ENCODE assay signal across 17 cellular contexts in genomic region chr3:71509024-71509423, GRCh38.
DNase-seq lines count a peak whose midpoint lies in the region; ATAC-seq, FAIRE-seq and TF ChIP-seq lines count a peak whose summit lies in the region.
"Had no signal": no experiment of that assay in that cellular context is flagged by ENCODE, and none has a peak within 500 bp of the region (broad histone marks: within the 10 kb centered on the region; RNA-seq: fewer than 3 reads in every experiment).

No MANE protein-coding gene starts in this region.

- no peak for ATAC-seq in CD4-positive, CD25-positive, alpha-beta regulatory T cell (ENCODE audit: low read depth in 2 of 2)
- ATAC-seq in naive B cell (ENCODE audit: low read depth in 2 of 2) (no peak), GM19455 (IDR thresholded peaks at IDR 0.05; ENCODE audit: unreplicated experiment) (no peak)
- no peak for ATAC-seq in activated T-cell treated with anti-CD3 and anti-CD28 coated beads, Interleukin-2, amount 50 U/mL, for 4 hours
- ATAC-seq: CD8-positive, alpha-beta T cell; PC-3 had no signal

- H3K79me2 ChIP-seq in GM23248 (ENCODE audit: insufficient read depth), result peaks cover 66% of the 10 kb centered on the region
- peaks cover 68% of the 10 kb centered on the region for H3K79me2 ChIP-seq in astrocyte (ENCODE audit: insufficient read depth, low read length)

- 91 to 96% methylated on average over 5 of the region's 5 CpGs for WGBS in GM23248 (ENCODE audit: low coverage in 1 of 2, low lambda C conversion rate in 2 of 2, missing lambda C conversion rate in 2 of 2), 2 experiments

- H3K27me3 Mint-ChIP-seq in CD4-positive, CD25-positive, alpha-beta regulatory T cell, result no peaks in the 10 kb centered on the region
- H3K27me3 Mint-ChIP-seq in astrocyte (ENCODE audit: low read depth, unreplicated experiment) (no peaks in the 10 kb centered on the region), naive B cell (no peaks in the 10 kb centered on the region)
- H3K27me3 Mint-ChIP-seq in activated T-cell treated with anti-CD3 and anti-CD28 coated beads, Interleukin-2, amount 50 U/mL, for 4 hours (ENCODE audit: low read depth), result no peaks in the 10 kb centered on the region

- no peaks in the 10 kb centered on the region for H3K9me3 Mint-ChIP-seq in CD4-positive, CD25-positive, alpha-beta regulatory T cell
- no peaks in the 10 kb centered on the region for H3K9me3 Mint-ChIP-seq in astrocyte (ENCODE audit: unreplicated experiment)
- no peaks in the 10 kb centered on the region for H3K9me3 Mint-ChIP-seq in naive B cell
- H3K9me3 Mint-ChIP-seq in activated T-cell treated with anti-CD3 and anti-CD28 coated beads, Interleukin-2, amount 50 U/mL, for 4 hours, result no peaks in the 10 kb centered on the region
- H3K9me3 Mint-ChIP-seq: CD8-positive, alpha-beta T cell; H9 had no signal

- DNase-seq in CD4-positive, CD25-positive, alpha-beta regulatory T cell, result no peak
- DNase-seq in GM23248 (peak; percentile 52), astrocyte (ENCODE audit: low read depth) (peak; percentile 71), naive B cell (no peak), SKM-1 treated with dmso at 0.1 percent for 144 hours (lab: John Stamatoyannopoulos, UW; ENCODE audit: unreplicated experiment) (no peak)
- no peak for DNase-seq in activated T-cell treated with anti-CD3 and anti-CD28 coated beads, Interleukin-2, amount 50 U/mL, for 4 hours
- DNase-seq: ACHN; CD8-positive, alpha-beta T cell; H9; NCI-H1048; NCI-H146; NCI-H2107; NCI-H69; NK-92 treated with Interleukin-12 subunit alpha and Interleukin-12 subunit beta, amount 100 ng/mL, for 24 hours; PC-3; SK-N-SH had no signal

- no peaks in the 10 kb centered on the region for H3K9me2 ChIP-seq in GM23248 (ENCODE audit: insufficient read depth)
- H3K9me2 ChIP-seq: SK-N-SH had no signal

- no peaks in the 10 kb centered on the region for H3K36me3 ChIP-seq in CD4-positive, CD25-positive, alpha-beta regulatory T cell (ENCODE audit: control insufficient read depth, insufficient read depth, low read length)
- no peaks in the 10 kb centered on the region for H3K36me3 ChIP-seq in GM23248 (ENCODE audit: low read depth)
- no peaks in the 10 kb centered on the region for H3K36me3 ChIP-seq in astrocyte (ENCODE audit: insufficient read depth, low read length)

- no peaks in the 10 kb centered on the region for H3K27me3 ChIP-seq in CD4-positive, CD25-positive, alpha-beta regulatory T cell (ENCODE audit: control insufficient read depth, insufficient read depth, low read length)
- H3K27me3 ChIP-seq in GM23248 (replicated peaks; ENCODE audit: insufficient read depth), result no peaks in the 10 kb centered on the region
- H3K27me3 ChIP-seq in astrocyte (ENCODE audit: insufficient read depth, low read length), result no peaks in the 10 kb centered on the region

- in situ Hi-C loops in GM23248 (cut with MboI), result no loop called here

- H2AFZ ChIP-seq in GM23248 (no peak overlapping the region), astrocyte (ENCODE audit: low read depth, low read length) (no peak overlapping the region)

- no peak overlapping the region for H3K4me3 ChIP-seq in CD4-positive, CD25-positive, alpha-beta regulatory T cell (ENCODE audit: low read depth, low read length)
- H3K4me3 ChIP-seq in GM23248, result no peak overlapping the region
- no peak overlapping the region for H3K4me3 ChIP-seq in astrocyte (ENCODE audit: insufficient read depth, low read depth, low read length)

- no peak for FAIRE-seq in astrocyte (lab: Jason Lieb, UNC)

- no peak overlapping the region for H3K9ac ChIP-seq in GM23248
- H3K9ac ChIP-seq in astrocyte (ENCODE audit: low read length), result peak overlapping the region; percentile 21
- H3K9ac ChIP-seq: SK-N-SH had no signal

- H3K27ac Mint-ChIP-seq in CD4-positive, CD25-positive, alpha-beta regulatory T cell, result peak overlapping the region in 2 of 3 donors; percentile 70 to 77
- H3K27ac Mint-ChIP-seq in astrocyte (ENCODE audit: unreplicated experiment), result no peak overlapping the region
- peak overlapping the region in 5 of 6 donors; percentile 26 to 84 (median 68) for H3K27ac Mint-ChIP-seq in naive B cell
- H3K27ac Mint-ChIP-seq: H9 had no signal

- TF ChIP-seq CTCF in astrocyte (IDR thresholded peaks at IDR 0.05; ENCODE audit: insufficient read depth, low read depth, low read length), result no peak

- no peak overlapping the region for H3K4me3 Mint-ChIP-seq in CD4-positive, CD25-positive, alpha-beta regulatory T cell
- H3K4me3 Mint-ChIP-seq in astrocyte (ENCODE audit: unreplicated experiment) (no peak overlapping the region), naive B cell (peak overlapping the region in 2 of 8 donors; percentile 41 to 54)
- H3K4me3 Mint-ChIP-seq in activated T-cell treated with anti-CD3 and anti-CD28 coated beads, Interleukin-2, amount 50 U/mL, for 4 hours, result no peak overlapping the region
- H3K4me3 Mint-ChIP-seq: CD8-positive, alpha-beta T cell; H9 had no signal

- no peak overlapping the region for H3K27ac ChIP-seq in CD4-positive, CD25-positive, alpha-beta regulatory T cell (ENCODE audit: insufficient read depth, low read length, poor library complexity, severe bottlenecking)
- H3K27ac ChIP-seq in GM23248 (peak overlapping the region; percentile 17), astrocyte (ENCODE audit: low read depth, low read length) (peak overlapping the region; percentile 96)

- peaks cover 44% of the 10 kb centered on the region for H3F3A ChIP-seq in GM23248 (ENCODE audit: insufficient read depth)

- peaks cover 14% of the 10 kb centered on the region for H3K36me3 Mint-ChIP-seq in CD4-positive, CD25-positive, alpha-beta regulatory T cell
- peaks cover 16% of the 10 kb centered on the region for H3K36me3 Mint-ChIP-seq in astrocyte (ENCODE audit: low read depth, unreplicated experiment)
- peaks cover 5 to 11% of the 10 kb centered on the region in 2 donors for H3K36me3 Mint-ChIP-seq in naive B cell
- H3K36me3 Mint-ChIP-seq in activated T-cell treated with anti-CD3 and anti-CD28 coated beads, Interleukin-2, amount 50 U/mL, for 4 hours (ENCODE audit: insufficient read depth), result peaks cover 2% of the 10 kb centered on the region
- H3K36me3 Mint-ChIP-seq: CD8-positive, alpha-beta T cell had no signal

- H3K4me1 Mint-ChIP-seq in CD4-positive, CD25-positive, alpha-beta regulatory T cell, result peaks cover 23 to 54% (median 33%) of the 10 kb centered on the region in 4 donors
- H3K4me1 Mint-ChIP-seq in astrocyte (ENCODE audit: low read depth, unreplicated experiment), result peaks cover 46% of the 10 kb centered on the region
- peaks cover 26 to 48% (median 41%) of the 10 kb centered on the region in 3 donors for H3K4me1 Mint-ChIP-seq in naive B cell
- H3K4me1 Mint-ChIP-seq in activated T-cell treated with anti-CD3 and anti-CD28 coated beads, Interleukin-2, amount 50 U/mL, for 4 hours (ENCODE audit: low read depth), result peaks cover 42% of the 10 kb centered on the region

- peaks cover 16% of the 10 kb centered on the region for H3K4me1 ChIP-seq in CD4-positive, CD25-positive, alpha-beta regulatory T cell (ENCODE audit: control insufficient read depth, insufficient read depth, low read length, poor library complexity, severe bottlenecking)
- peaks cover 48% of the 10 kb centered on the region for H3K4me1 ChIP-seq in GM23248 (ENCODE audit: insufficient read depth)
- peaks cover 60% of the 10 kb centered on the region for H3K4me1 ChIP-seq in astrocyte (ENCODE audit: insufficient read depth, low read length)

- no peaks in the 10 kb centered on the region for H4K20me1 ChIP-seq in GM23248 (ENCODE audit: insufficient read depth)
- H4K20me1 ChIP-seq in astrocyte (ENCODE audit: insufficient read depth, low read length), result no peaks in the 10 kb centered on the region

- H3K9me3 ChIP-seq in CD4-positive, CD25-positive, alpha-beta regulatory T cell (ENCODE audit: control insufficient read depth in 2 of 2, low read length in 2 of 2), result no peaks in the 10 kb centered on the region
- H3K9me3 ChIP-seq in GM23248 (ENCODE audit: low read depth), result no peaks in the 10 kb centered on the region
- no peaks in the 10 kb centered on the region for H3K9me3 ChIP-seq in astrocyte (ENCODE audit: insufficient read depth, low read depth, low read length)
- H3K9me3 ChIP-seq: SK-N-SH had no signal

- no peak overlapping the region for H3K4me2 ChIP-seq in GM23248 (ENCODE audit: unreplicated experiment)
- H3K4me2 ChIP-seq in astrocyte (ENCODE audit: low read length), result no peak overlapping the region

Comparison
In these comparisons a context has a peak if more than half of its experiments do, and no peak if none do; other contexts are left out.
1. DNase-seq: peak in GM23248 (single experiment) and astrocyte (single experiment); none in CD4-positive, CD25-positive, alpha-beta regulatory T cell (0 of 3), naive B cell (single experiment), activated T-cell treated with anti-CD3 and anti-CD28 coated beads, Interleukin-2, amount 50 U/mL, for 4 hours (single experiment) and SKM-1 treated with dmso at 0.1 percent for 144 hours (single experiment).